ENCODE assay signal across 21 cellular contexts in the genomic region with DNA sequence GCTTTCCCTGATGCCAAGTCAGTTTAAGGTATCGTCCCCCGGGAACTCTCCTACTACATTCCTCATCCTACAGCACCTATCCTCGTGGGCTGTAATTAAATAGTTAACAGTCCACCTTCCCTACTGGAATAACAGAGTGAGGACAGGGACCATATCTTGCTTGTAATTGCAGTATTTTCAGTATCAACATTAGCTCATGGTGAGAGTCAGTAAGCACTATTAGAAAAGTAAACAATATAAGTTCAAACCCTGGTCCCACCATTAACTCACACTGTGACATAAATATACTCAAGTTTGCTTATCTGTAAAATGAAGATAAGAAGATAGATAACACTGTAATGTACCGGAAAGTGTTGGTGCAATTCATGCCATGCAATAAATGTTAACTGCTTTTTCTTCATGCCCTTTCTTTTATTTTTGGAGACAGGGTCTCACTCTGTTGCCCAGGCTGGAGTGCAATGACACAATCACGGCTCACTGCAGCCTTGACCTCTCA.
"Had no signal": no experiment of that assay in that cellular context is flagged by ENCODE, and none has a peak within 500 bp of the region (broad histone marks: within the 10 kb centered on the region; RNA-seq: fewer than 3 reads in every experiment).

No MANE protein-coding gene starts in this region.

- H3K27ac ChIP-seq: ascending aorta, breast epithelium, gastroesophageal sphincter, heart left ventricle, left ventricle myocardium inferior, ovary, thoracic aorta, upper lobe of left lung had no signal

- H3K36me3 ChIP-seq: ascending aorta, breast epithelium, gastroesophageal sphincter, heart left ventricle, ovary, thoracic aorta, upper lobe of left lung had no signal

- H3K36me3 Mint-ChIP-seq: stimulated activated effector memory CD8-positive, alpha-beta T cell treated with anti-CD3 and anti-CD28 coated beads, Interleukin-12 subunit alpha, Interleukin-12 subunit beta, amount 100 ng/mL, for 72 hours had no signal

- H3K4me1 Mint-ChIP-seq: stimulated activated effector memory CD8-positive, alpha-beta T cell treated with anti-CD3 and anti-CD28 coated beads, Interleukin-12 subunit alpha, Interleukin-12 subunit beta, amount 100 ng/mL, for 72 hours had no signal

- H3K27me3 ChIP-seq: ascending aorta, breast epithelium, gastroesophageal sphincter, heart left ventricle, ovary, upper lobe of left lung had no signal

- H3K27me3 Mint-ChIP-seq: naive B cell had no signal

- FAIRE-seq: endometrium had no signal

- H3K4me3 ChIP-seq: ascending aorta, breast epithelium, gastroesophageal sphincter, heart left ventricle, left ventricle myocardium inferior, ovary, thoracic aorta, upper lobe of left lung had no signal

- DNase-seq: activated CD4-positive, alpha-beta T cell treated with anti-CD3 and anti-CD28 coated beads for 1 hour; activated CD8-positive, alpha-beta memory T cell treated with anti-CD3 and anti-CD28 coated beads for 24 hours; activated CD8-positive, alpha-beta memory T cell treated with anti-CD3 and anti-CD28 coated beads, Interleukin-2, amount 50 U/mL, for 48 hours; activated effector memory CD4-positive, alpha-beta T cell treated with anti-CD3 and anti-CD28 coated beads, Interleukin-2, amount 50 U/mL, for 16 hours; activated naive CD4-positive, alpha-beta T cell treated with anti-CD3 and anti-CD28 coated beads, Interleukin-2, amount 50 U/mL, for 16 hours; activated T-cell treated with anti-CD3 and anti-CD28 coated beads, Interleukin-2, amount 50 U/mL, for 72 hours; cortex of kidney; heart left ventricle; left ventricle myocardium inferior; mammary epithelial cell; naive B cell; ovary; stimulated activated CD4-positive, alpha-beta T cell treated with anti-CD3 and anti-CD28 coated beads, Interleukin-4, amount 100 ng/mL, for 24 hours; upper lobe of left lung had no signal

- H3K4me1 ChIP-seq: breast epithelium had no signal

- H3K9me3 ChIP-seq: ascending aorta, breast epithelium, gastroesophageal sphincter, ovary, thoracic aorta, upper lobe of left lung had no signal

- ATAC-seq: activated T-cell treated with anti-CD3 and anti-CD28 coated beads, Interleukin-2, amount 50 U/mL, for 72 hours; gastroesophageal sphincter; heart left ventricle; sciatic nerve; stimulated activated effector memory CD8-positive, alpha-beta T cell treated with anti-CD3 and anti-CD28 coated beads, Interleukin-12 subunit alpha, Interleukin-12 subunit beta, amount 100 ng/mL, for 72 hours had no signal

- H3K27ac Mint-ChIP-seq: activated T-cell treated with anti-CD3 and anti-CD28 coated beads, Interleukin-2, amount 50 U/mL, for 72 hours; stimulated activated effector memory CD8-positive, alpha-beta T cell treated with anti-CD3 and anti-CD28 coated beads, Interleukin-12 subunit alpha, Interleukin-12 subunit beta, amount 100 ng/mL, for 72 hours had no signal

- H3K4me3 Mint-ChIP-seq: activated T-cell treated with anti-CD3 and anti-CD28 coated beads, Interleukin-2, amount 50 U/mL, for 72 hours; stimulated activated effector memory CD8-positive, alpha-beta T cell treated with anti-CD3 and anti-CD28 coated beads, Interleukin-12 subunit alpha, Interleukin-12 subunit beta, amount 100 ng/mL, for 72 hours had no signal
